In genomic region chr4:2965262-2965661, GRCh38 we compare ENCODE assay signal across 1 cellular context.
TF ChIP-seq lines count a peak whose summit lies in the region.

No MANE protein-coding gene starts in this region.

TF ChIP-seq in endothelial cell of umbilical vein, 7 proteins besides CTCF, POLR2A, EP300 and RAD21 (continued from another document):
- TF ChIP-seq MYC (IDR thresholded peaks at IDR 0.05; ENCODE audit: low read depth, low read length) (no peak), FOS (IDR thresholded peaks at IDR 0.05; ENCODE audit: borderline replicate concordance, insufficient read depth, low read length) (no peak)
